8 cellular contexts compared by ENCODE assay signal in the genomic region with DNA sequence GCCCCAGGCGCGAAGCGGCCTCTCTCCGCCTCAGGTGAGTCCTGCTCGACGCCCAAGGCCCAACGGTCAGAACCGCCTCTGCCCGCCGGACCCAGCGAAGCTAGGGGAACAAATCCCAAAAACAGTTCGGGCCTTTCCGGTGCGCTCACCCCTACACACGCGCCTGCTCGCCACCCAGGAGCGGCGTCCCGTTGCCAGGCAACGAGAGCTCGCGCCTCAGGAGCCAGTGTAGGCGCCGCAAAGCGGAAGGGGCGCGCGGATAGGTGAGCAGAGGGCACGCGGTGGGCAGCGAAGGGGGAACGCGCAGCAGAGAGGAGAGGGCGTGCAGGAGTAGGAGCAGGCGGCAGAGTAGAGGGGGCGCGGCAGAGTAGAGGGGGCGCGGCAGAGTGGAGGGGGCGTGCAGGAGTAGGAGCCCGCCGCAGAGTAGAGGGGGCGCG. TPM values are rescaled to one million over a fixed set of nuclear protein-coding genes. Genes with fewer than 3 reads are reported as not detected.
DNase-seq lines count a peak whose midpoint lies in the region; ATAC-seq and TF ChIP-seq lines count a peak whose summit lies in the region.

Gene DYDC1, minus strand, starts transcription at position 193 of the 437 bp plus-strand sequence. CDS start 4,154 bp downstream, outside the sequence.
A gene with protein sequence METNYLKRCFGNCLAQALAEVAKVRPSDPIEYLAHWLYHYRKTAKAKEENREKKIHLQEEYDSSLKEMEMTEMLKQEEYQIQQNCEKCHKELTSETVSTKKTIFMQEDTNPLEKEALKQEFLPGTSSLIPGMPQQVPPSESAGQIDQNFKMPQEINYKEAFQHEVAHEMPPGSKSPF (plus strand): TSS at position 219 of the 437 bp plus-strand sequence. CDS start 5,663 bp downstream, outside the sequence.

- H3K9me3 ChIP-seq in endodermal cell (ENCODE audit: control insufficient read depth, low read length) (no peaks in the 10 kb centered on the region), thymus (ENCODE audit: control insufficient read depth) (no peaks in the 10 kb centered on the region)

- WGBS in endodermal cell (ENCODE audit: insufficient coverage in 1 of 2, insufficient read length in 1 of 2), 2 experiments, result 1 to 3% methylated on average over 15 to 45 of the region's 45 CpGs
- 4% methylated on average over 45 of the region's 45 CpGs for WGBS in thymus

- H3K4me3 ChIP-seq in endodermal cell (ENCODE audit: low read length), result peak within 1 kb of the TSS; percentile 74
- H3K4me3 ChIP-seq in thymus (ENCODE audit: low read length), result peak within 1 kb of the TSS; percentile 52

- in situ Hi-C loops in KBM-7 (cut with MboI; ENCODE audit: low pct_unique_long_range_greater_than_20kb, low sequenced_read_pairs), result no loop called here

- H3K9me3 Mint-ChIP-seq in endodermal cell, result peaks cover 2% of the 10 kb centered on the region
- peaks cover 0 to 6% (median 0%) of the 10 kb centered on the region in 7 donors for H3K9me3 Mint-ChIP-seq in naive B cell

- H3K36me3 Mint-ChIP-seq in endodermal cell (ENCODE audit: low read depth), result no peaks in the 10 kb centered on the region
- H3K36me3 Mint-ChIP-seq in naive B cell, result peaks cover 0 to 5% of the 10 kb centered on the region in 2 donors

- H3K36me3 ChIP-seq in endodermal cell (ENCODE audit: control insufficient read depth, insufficient read depth, low read length), result no peaks in the 10 kb centered on the region
- H3K36me3 ChIP-seq in thymus (ENCODE audit: control insufficient read depth, insufficient read depth), result no peaks in the 10 kb centered on the region

- H3K27ac Mint-ChIP-seq in endodermal cell, result peak within 1 kb of the TSS; percentile 89
- H3K27ac Mint-ChIP-seq in naive B cell, result peak within 1 kb of the TSS in 1 of 6 donors; percentile 79

- DNase-seq in activated CD4-positive, alpha-beta T cell treated with anti-CD3 and anti-CD28 coated beads for 24 hours (ENCODE audit: low read depth in 2 of 2), result peak; percentile 36 to 45
- DNase-seq in activated CD4-positive, alpha-beta T cell treated with anti-CD3 and anti-CD28 coated beads for 1 hour, result no peak
- DNase-seq in KBM-7 (peak; percentile 15), endodermal cell (peak; percentile 95), naive B cell (peak; percentile 26), NCI-H226 (no peak)
- peak; percentile 15 to 19 for DNase-seq in activated CD4-positive, alpha-beta T cell treated with anti-CD3 and anti-CD28 coated beads for 4 hours

- H3K4me1 ChIP-seq in endodermal cell (ENCODE audit: control insufficient read depth, insufficient read depth, low read length), result peaks cover 4% of the 10 kb centered on the region
- peaks cover 14% of the 10 kb centered on the region for H3K4me1 ChIP-seq in thymus (ENCODE audit: control insufficient read depth, insufficient read depth, low read length)

- H3K9ac ChIP-seq in endodermal cell (ENCODE audit: extremely low read depth, low read length, poor library complexity, severe bottlenecking), result no peak within 1 kb of the TSS

- no peak for TF ChIP-seq CTCF in endodermal cell (conservative IDR thresholded peaks at IDR 0.05)

- H3K27me3 ChIP-seq in endodermal cell (ENCODE audit: control insufficient read depth, insufficient read depth, low read length, poor library complexity, severe bottlenecking), result peaks cover 25% of the 10 kb centered on the region
- H3K27me3 ChIP-seq in thymus (ENCODE audit: control insufficient read depth, insufficient read depth), result no peaks in the 10 kb centered on the region

- no peak within 1 kb of the TSS for H3K27ac ChIP-seq in endodermal cell (ENCODE audit: low read depth, low read length)
- H3K27ac ChIP-seq in thymus (ENCODE audit: low read depth), result no peak within 1 kb of the TSS

- H3K4me3 Mint-ChIP-seq in endodermal cell (peak within 1 kb of the TSS; percentile 80), naive B cell (peak within 1 kb of the TSS; percentile 65 to 88 (median 82))

- peaks cover 28% of the 10 kb centered on the region for H3K27me3 Mint-ChIP-seq in endodermal cell (ENCODE audit: insufficient read depth)
- peaks cover 22 to 38% (median 37%) of the 10 kb centered on the region in 3 donors for H3K27me3 Mint-ChIP-seq in naive B cell

- ATAC-seq in naive B cell (ENCODE audit: low read depth in 2 of 2), result peak; percentile 87

- H3K4me1 Mint-ChIP-seq in endodermal cell, result peaks cover 8% of the 10 kb centered on the region
- peaks cover 9 to 15% (median 12%) of the 10 kb centered on the region in 3 donors for H3K4me1 Mint-ChIP-seq in naive B cell

RNA-seq across cellular contexts. Expression of gene DYDC1, which starts in this region (rescaled TPM):
- total RNA-seq in endodermal cell, result 1 to 10 TPM in 1 of 2 donors, under 1 TPM in 1; 0.55 to 1.3 TPM
- not detected for polyA plus RNA-seq in endodermal cell (2013, experiment 1 of 2)
- not detected for polyA plus RNA-seq in endodermal cell (2013, experiment 2 of 2)
- not detected for polyA plus RNA-seq in naive B cell (ENCODE audit: low read depth in 6 of 6)
- not detected for polyA plus RNA-seq in thymus

RNA-seq across cellular contexts. Expression of the second gene that starts in this region (rescaled TPM):
- total RNA-seq in endodermal cell, result 1 to 10 TPM; 1.9 to 5.3 TPM
- polyA plus RNA-seq in endodermal cell (2013, experiment 1 of 2), result 3.5 TPM
- 3.9 TPM for polyA plus RNA-seq in endodermal cell (2013, experiment 2 of 2)
- polyA plus RNA-seq in naive B cell (ENCODE audit: low read depth in 6 of 6) (not detected), thymus (0.52 TPM)

Comparison
In these comparisons a context has a peak if more than half of its experiments do, and no peak if none do; other contexts are left out.
1. DNase-seq: peak in activated CD4-positive, alpha-beta T cell treated with anti-CD3 and anti-CD28 coated beads for 24 hours (2 of 2), KBM-7 (single experiment), activated CD4-positive, alpha-beta T cell treated with anti-CD3 and anti-CD28 coated beads for 4 hours (2 of 2) and endodermal cell (single experiment); none in activated CD4-positive, alpha-beta T cell treated with anti-CD3 and anti-CD28 coated beads for 1 hour (single experiment) and NCI-H226 (single experiment).
2. Peak in DNase-seq and ATAC-seq in naive B cell; RNA of the genes that start here not detected or under 1 TPM.